In the genomic region with DNA sequence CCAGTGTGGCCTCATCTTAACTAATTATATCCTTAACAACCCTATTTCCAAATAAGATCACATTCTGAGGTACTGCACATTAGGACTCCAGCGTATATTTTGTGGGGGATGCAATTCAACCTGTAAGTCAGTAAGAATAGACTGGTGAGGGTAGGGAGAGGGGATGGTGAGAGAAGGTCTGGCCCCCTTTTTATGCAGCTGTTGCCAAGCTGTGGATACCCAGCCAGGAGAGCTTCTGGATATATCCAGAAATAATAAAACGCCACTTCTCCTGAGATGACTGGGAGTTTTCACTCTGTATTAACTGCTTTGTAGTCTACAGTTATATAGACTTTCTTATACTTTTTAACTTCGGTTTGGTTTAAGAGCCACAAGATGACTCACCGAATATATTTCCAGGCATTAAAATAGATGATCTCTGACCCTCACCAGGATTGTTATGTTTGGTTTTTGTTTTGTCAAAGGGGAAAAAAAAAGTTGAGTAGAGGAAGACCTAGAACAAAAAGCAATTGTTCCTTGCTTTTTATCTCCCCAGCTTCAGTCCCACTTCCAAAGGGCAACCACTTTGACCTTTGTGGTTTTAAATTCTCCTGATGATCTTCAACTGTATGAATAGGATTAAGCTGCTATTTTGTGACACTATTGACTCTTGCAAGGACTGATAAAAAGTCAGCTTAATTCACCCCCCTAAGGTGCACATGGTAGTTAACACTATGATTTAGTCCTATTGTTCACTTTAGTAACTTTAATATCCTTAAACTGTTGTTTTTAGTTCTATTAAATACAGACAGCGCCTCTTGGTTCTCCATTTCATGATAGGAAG, we compare ENCODE assay signal across 1 cellular context.
TF ChIP-seq lines count a peak whose summit lies in the region.

No MANE protein-coding gene starts in this region.

TF ChIP-seq in HepG2, 621 proteins besides CTCF, POLR2A, EP300 and RAD21 (continued from another document and continues in another):
- TF ChIP-seq, protein P1, sequence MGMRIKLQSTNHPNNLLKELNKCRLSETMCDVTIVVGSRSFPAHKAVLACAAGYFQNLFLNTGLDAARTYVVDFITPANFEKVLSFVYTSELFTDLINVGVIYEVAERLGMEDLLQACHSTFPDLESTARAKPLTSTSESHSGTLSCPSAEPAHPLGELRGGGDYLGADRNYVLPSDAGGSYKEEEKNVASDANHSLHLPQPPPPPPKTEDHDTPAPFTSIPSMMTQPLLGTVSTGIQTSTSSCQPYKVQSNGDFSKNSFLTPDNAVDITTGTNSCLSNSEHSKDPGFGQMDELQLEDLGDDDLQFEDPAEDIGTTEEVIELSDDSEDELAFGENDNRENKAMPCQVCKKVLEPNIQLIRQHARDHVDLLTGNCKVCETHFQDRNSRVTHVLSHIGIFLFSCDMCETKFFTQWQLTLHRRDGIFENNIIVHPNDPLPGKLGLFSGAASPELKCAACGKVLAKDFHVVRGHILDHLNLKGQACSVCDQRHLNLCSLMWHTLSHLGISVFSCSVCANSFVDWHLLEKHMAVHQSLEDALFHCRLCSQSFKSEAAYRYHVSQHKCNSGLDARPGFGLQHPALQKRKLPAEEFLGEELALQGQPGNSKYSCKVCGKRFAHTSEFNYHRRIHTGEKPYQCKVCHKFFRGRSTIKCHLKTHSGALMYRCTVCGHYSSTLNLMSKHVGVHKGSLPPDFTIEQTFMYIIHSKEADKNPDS (CRISPR knock-in tag; IDR thresholded peaks at IDR 0.05), result no peak
- TF ChIP-seq NR2F2 (IDR thresholded peaks at IDR 0.05; ENCODE audit: borderline replicate concordance, low read depth), result peak; percentile 92
- TF ChIP-seq ATRX (CRISPR knock-in tag; IDR thresholded peaks at IDR 0.05; ENCODE audit: borderline replicate concordance), result no peak
- TF ChIP-seq TAF15 (IDR thresholded peaks at IDR 0.05; ENCODE audit: low read depth, low read length, poor library complexity, severe bottlenecking), result no peak
- TF ChIP-seq, protein P2, sequence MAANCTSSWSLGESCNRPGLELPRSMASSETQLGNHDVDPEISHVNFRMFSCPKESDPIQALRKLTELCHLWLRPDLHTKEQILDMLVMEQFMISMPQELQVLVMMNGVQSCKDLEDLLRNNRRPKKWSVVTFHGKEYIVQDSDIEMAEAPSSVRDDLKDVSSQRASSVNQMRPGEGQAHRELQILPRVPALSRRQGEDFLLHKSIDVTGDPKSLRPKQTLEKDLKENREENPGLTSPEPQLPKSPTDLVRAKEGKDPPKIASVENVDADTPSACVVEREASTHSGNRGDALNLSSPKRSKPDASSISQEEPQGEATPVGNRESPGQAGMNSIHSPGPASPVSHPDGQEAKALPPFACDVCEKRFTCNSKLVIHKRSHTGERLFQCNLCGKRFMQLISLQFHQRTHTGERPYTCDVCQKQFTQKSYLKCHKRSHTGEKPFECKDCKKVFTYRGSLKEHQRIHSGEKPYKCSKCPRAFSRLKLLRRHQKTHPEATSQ (CRISPR knock-in tag; IDR thresholded peaks at IDR 0.05; ENCODE audit: borderline replicate concordance), result no peak
- TF ChIP-seq ZNF773 (CRISPR knock-in tag; IDR thresholded peaks at IDR 0.05; ENCODE audit: borderline replicate concordance), result no peak
- TF ChIP-seq MED8 (CRISPR knock-in tag; IDR thresholded peaks at IDR 0.05; ENCODE audit: insufficient replicate concordance), result peak; percentile 39
- no peak for TF ChIP-seq ZNF780A (CRISPR knock-in tag; IDR thresholded peaks at IDR 0.05)
- TF ChIP-seq IKZF4 (CRISPR knock-in tag; IDR thresholded peaks at IDR 0.05; ENCODE audit: borderline replicate concordance, low read depth, not compliant biosample characterization), result no peak
- TF ChIP-seq RARG (CRISPR knock-in tag; IDR thresholded peaks at IDR 0.05; ENCODE audit: low read depth), result no peak
- TF ChIP-seq SSRP1 (CRISPR knock-in tag; IDR thresholded peaks at IDR 0.05), result no peak; the same call in 1 of the 2 replicates
- TF ChIP-seq, protein P3, sequence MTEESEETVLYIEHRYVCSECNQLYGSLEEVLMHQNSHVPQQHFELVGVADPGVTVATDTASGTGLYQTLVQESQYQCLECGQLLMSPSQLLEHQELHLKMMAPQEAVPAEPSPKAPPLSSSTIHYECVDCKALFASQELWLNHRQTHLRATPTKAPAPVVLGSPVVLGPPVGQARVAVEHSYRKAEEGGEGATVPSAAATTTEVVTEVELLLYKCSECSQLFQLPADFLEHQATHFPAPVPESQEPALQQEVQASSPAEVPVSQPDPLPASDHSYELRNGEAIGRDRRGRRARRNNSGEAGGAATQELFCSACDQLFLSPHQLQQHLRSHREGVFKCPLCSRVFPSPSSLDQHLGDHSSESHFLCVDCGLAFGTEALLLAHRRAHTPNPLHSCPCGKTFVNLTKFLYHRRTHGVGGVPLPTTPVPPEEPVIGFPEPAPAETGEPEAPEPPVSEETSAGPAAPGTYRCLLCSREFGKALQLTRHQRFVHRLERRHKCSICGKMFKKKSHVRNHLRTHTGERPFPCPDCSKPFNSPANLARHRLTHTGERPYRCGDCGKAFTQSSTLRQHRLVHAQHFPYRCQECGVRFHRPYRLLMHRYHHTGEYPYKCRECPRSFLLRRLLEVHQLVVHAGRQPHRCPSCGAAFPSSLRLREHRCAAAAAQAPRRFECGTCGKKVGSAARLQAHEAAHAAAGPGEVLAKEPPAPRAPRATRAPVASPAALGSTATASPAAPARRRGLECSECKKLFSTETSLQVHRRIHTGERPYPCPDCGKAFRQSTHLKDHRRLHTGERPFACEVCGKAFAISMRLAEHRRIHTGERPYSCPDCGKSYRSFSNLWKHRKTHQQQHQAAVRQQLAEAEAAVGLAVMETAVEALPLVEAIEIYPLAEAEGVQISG (CRISPR knock-in tag; IDR thresholded peaks at IDR 0.05), result no peak
- TF ChIP-seq, protein P4, sequence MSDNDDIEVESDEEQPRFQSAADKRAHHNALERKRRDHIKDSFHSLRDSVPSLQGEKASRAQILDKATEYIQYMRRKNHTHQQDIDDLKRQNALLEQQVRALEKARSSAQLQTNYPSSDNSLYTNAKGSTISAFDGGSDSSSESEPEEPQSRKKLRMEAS (IDR thresholded peaks at IDR 0.05), result no peak
- peak; percentile 99 for TF ChIP-seq SOX5 (CRISPR knock-in tag; IDR thresholded peaks at IDR 0.05; ENCODE audit: borderline replicate concordance)
- TF ChIP-seq RELA (CRISPR knock-in tag; IDR thresholded peaks at IDR 0.05), result no peak
- peak; percentile 56; the same call in 1 of the 2 replicates for TF ChIP-seq FOXJ3 (CRISPR knock-in tag; IDR thresholded peaks at IDR 0.05; ENCODE audit: borderline replicate concordance)
- no peak for TF ChIP-seq ZNF607 (CRISPR knock-in tag; IDR thresholded peaks at IDR 0.05; ENCODE audit: borderline replicate concordance)
- TF ChIP-seq, protein P5, sequence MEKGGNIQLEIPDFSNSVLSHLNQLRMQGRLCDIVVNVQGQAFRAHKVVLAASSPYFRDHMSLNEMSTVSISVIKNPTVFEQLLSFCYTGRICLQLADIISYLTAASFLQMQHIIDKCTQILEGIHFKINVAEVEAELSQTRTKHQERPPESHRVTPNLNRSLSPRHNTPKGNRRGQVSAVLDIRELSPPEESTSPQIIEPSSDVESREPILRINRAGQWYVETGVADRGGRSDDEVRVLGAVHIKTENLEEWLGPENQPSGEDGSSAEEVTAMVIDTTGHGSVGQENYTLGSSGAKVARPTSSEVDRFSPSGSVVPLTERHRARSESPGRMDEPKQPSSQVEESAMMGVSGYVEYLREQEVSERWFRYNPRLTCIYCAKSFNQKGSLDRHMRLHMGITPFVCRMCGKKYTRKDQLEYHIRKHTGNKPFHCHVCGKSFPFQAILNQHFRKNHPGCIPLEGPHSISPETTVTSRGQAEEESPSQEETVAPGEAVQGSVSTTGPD (CRISPR knock-in tag; IDR thresholded peaks at IDR 0.05), result no peak
- TF ChIP-seq NR2F1 (CRISPR knock-in tag; IDR thresholded peaks at IDR 0.05), result peak; percentile 79 to 98; a peak in 3 of 4 replicates
- peak; percentile 76 for TF ChIP-seq PITX1 (CRISPR knock-in tag; IDR thresholded peaks at IDR 0.05)
- TF ChIP-seq, protein P6, sequence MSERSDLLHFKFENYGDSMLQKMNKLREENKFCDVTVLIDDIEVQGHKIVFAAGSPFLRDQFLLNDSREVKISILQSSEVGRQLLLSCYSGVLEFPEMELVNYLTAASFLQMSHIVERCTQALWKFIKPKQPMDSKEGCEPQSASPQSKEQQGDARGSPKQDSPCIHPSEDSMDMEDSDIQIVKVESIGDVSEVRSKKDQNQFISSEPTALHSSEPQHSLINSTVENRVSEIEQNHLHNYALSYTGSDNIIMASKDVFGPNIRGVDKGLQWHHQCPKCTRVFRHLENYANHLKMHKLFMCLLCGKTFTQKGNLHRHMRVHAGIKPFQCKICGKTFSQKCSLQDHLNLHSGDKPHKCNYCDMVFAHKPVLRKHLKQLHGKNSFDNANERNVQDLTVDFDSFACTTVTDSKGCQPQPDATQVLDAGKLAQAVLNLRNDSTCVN (CRISPR knock-in tag; IDR thresholded peaks at IDR 0.05; ENCODE audit: borderline replicate concordance), result peak; percentile 94
- TF ChIP-seq SOX6 (IDR thresholded peaks at IDR 0.05), result no peak
- TF ChIP-seq SOX6 (CRISPR knock-in tag; IDR thresholded peaks at IDR 0.05), result peak; percentile 98
- TF ChIP-seq ZNF484 (CRISPR knock-in tag; IDR thresholded peaks at IDR 0.05; ENCODE audit: borderline replicate concordance, low read depth), result no peak
- TF ChIP-seq, protein P7, sequence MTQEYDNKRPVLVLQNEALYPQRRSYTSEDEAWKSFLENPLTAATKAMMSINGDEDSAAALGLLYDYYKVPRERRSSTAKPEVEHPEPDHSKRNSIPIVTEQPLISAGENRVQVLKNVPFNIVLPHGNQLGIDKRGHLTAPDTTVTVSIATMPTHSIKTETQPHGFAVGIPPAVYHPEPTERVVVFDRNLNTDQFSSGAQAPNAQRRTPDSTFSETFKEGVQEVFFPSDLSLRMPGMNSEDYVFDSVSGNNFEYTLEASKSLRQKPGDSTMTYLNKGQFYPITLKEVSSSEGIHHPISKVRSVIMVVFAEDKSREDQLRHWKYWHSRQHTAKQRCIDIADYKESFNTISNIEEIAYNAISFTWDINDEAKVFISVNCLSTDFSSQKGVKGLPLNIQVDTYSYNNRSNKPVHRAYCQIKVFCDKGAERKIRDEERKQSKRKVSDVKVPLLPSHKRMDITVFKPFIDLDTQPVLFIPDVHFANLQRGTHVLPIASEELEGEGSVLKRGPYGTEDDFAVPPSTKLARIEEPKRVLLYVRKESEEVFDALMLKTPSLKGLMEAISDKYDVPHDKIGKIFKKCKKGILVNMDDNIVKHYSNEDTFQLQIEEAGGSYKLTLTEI (CRISPR knock-in tag; conservative IDR thresholded peaks at IDR 0.05), result no peak
- TF ChIP-seq, protein P8, sequence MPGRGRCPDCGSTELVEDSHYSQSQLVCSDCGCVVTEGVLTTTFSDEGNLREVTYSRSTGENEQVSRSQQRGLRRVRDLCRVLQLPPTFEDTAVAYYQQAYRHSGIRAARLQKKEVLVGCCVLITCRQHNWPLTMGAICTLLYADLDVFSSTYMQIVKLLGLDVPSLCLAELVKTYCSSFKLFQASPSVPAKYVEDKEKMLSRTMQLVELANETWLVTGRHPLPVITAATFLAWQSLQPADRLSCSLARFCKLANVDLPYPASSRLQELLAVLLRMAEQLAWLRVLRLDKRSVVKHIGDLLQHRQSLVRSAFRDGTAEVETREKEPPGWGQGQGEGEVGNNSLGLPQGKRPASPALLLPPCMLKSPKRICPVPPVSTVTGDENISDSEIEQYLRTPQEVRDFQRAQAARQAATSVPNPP (CRISPR knock-in tag; IDR thresholded peaks at IDR 0.05), result no peak
- TF ChIP-seq ISL2 (CRISPR knock-in tag; IDR thresholded peaks at IDR 0.05), result peak; percentile 86
- TF ChIP-seq STAG1 (CRISPR knock-in tag; IDR thresholded peaks at IDR 0.05), result no peak
- TF ChIP-seq, protein P9, sequence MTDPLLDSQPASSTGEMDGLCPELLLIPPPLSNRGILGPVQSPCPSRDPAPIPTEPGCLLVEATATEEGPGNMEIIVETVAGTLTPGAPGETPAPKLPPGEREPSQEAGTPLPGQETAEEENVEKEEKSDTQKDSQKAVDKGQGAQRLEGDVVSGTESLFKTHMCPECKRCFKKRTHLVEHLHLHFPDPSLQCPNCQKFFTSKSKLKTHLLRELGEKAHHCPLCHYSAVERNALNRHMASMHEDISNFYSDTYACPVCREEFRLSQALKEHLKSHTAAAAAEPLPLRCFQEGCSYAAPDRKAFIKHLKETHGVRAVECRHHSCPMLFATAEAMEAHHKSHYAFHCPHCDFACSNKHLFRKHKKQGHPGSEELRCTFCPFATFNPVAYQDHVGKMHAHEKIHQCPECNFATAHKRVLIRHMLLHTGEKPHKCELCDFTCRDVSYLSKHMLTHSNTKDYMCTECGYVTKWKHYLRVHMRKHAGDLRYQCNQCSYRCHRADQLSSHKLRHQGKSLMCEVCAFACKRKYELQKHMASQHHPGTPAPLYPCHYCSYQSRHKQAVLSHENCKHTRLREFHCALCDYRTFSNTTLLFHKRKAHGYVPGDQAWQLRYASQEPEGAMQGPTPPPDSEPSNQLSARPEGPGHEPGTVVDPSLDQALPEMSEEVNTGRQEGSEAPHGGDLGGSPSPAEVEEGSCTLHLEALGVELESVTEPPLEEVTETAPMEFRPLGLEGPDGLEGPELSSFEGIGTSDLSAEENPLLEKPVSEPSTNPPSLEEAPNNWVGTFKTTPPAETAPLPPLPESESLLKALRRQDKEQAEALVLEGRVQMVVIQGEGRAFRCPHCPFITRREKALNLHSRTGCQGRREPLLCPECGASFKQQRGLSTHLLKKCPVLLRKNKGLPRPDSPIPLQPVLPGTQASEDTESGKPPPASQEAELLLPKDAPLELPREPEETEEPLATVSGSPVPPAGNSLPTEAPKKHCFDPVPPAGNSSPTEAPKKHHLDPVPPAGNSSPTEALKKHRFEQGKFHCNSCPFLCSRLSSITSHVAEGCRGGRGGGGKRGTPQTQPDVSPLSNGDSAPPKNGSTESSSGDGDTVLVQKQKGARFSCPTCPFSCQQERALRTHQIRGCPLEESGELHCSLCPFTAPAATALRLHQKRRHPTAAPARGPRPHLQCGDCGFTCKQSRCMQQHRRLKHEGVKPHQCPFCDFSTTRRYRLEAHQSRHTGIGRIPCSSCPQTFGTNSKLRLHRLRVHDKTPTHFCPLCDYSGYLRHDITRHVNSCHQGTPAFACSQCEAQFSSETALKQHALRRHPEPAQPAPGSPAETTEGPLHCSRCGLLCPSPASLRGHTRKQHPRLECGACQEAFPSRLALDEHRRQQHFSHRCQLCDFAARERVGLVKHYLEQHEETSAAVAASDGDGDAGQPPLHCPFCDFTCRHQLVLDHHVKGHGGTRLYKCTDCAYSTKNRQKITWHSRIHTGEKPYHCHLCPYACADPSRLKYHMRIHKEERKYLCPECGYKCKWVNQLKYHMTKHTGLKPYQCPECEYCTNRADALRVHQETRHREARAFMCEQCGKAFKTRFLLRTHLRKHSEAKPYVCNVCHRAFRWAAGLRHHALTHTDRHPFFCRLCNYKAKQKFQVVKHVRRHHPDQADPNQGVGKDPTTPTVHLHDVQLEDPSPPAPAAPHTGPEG (CRISPR knock-in tag; IDR thresholded peaks at IDR 0.05), result peak; percentile 68; the same call in 1 of the 2 replicates
- no peak for TF ChIP-seq RORA (CRISPR knock-in tag; IDR thresholded peaks at IDR 0.05)
- no peak for TF ChIP-seq MYNN (CRISPR knock-in tag; IDR thresholded peaks at IDR 0.05; ENCODE audit: low read depth)
